Comparison of ENCODE assay signal across 9 cellular contexts in the genomic region with DNA sequence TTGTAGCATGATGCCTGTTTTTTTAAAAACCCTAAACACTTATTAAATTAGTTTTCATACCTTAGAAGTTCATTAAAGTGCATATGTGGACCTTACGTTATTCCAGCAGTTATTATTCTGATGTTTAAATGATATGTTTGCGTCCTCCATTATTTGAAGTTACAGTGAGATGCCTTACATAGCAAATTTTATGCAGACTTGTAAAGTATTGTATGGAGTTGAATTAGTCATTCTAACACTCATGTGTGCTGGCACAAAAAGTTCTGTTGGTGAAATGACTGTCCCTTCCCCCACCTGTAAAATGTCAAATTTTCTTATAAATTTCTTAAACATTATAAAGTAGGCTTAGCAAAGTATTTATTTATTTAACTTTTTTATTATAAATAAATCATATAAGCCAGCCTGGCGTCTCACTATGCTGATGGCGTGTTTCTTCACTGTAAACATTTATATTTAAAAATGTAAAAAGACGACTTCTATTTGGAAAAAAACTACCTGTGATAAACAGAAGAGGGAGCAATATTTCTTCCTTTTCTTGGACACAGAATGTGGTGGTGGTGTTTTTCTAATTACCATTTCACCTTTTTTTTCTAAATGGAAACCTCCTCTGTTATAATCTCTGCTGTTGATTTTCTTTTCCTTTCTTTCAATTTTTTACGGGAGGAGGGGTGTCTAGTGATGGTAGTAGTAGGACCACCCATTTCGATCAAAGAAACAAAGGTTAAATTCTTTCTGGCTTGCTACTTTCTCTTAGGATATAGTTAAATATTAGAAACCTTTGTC.
A peak's percentile ranks its signal among the peaks of the same experiment; 100 is the strongest.
DNase-seq lines count a peak whose midpoint lies in the region; ATAC-seq and TF ChIP-seq lines count a peak whose summit lies in the region.
"Had no signal": no experiment of that assay in that cellular context is flagged by ENCODE, and none has a peak within 500 bp of the region (broad histone marks: within the 10 kb centered on the region; RNA-seq: fewer than 3 reads in every experiment).

No MANE protein-coding gene starts in this region.

- H3K4me1 ChIP-seq in left ventricle myocardium inferior = no peaks in the 10 kb centered on the region

- H3K4me3 Mint-ChIP-seq in type B pancreatic cell = peak overlapping the region; percentile 67
- no peak overlapping the region for H3K4me3 Mint-ChIP-seq in activated T-helper 2 cell treated with anti-CD3 and anti-CD28 coated beads, Interferon-gamma antibody, Interleukin-2, Interleukin-4, amounts not matched to agents 10 μg/mL and 5 μg/mL and 100 μg/mL, durations not matched to agents 14 hours and 24 hours and 36 hours (ENCODE audit: low read depth)

- no peaks in the 10 kb centered on the region for H3K36me3 ChIP-seq in left ventricle myocardium inferior

- POLR2A ChIA-PET in RWPE1 (lab: Yijun Ruan, JAX; ENCODE audit: low non-redundant PET) = no interaction called here

- H3K4me3 ChIP-seq in left ventricle myocardium inferior (no peak overlapping the region), fibroblast of pulmonary artery (replicated peaks; ENCODE audit: low read depth, low read length) (no peak overlapping the region)

- H3K9me3 Mint-ChIP-seq in type B pancreatic cell = no peaks in the 10 kb centered on the region
- no peaks in the 10 kb centered on the region for H3K9me3 Mint-ChIP-seq in activated T-helper 2 cell treated with anti-CD3 and anti-CD28 coated beads, Interferon-gamma antibody, Interleukin-2, Interleukin-4, amounts not matched to agents 10 μg/mL and 5 μg/mL and 100 μg/mL, durations not matched to agents 14 hours and 24 hours and 36 hours

- peak; percentile 35 for TF ChIP-seq CTCF in left ventricle myocardium inferior (IDR thresholded peaks at IDR 0.05; ENCODE audit: borderline replicate concordance)
- no peak for TF ChIP-seq CTCF in RWPE1 (conservative IDR thresholded peaks at IDR 0.05; ENCODE audit: low read depth)
- TF ChIP-seq CTCF in fibroblast of pulmonary artery (IDR thresholded peaks at IDR 0.05; ENCODE audit: low read length, missing control alignments) = peak; percentile 48
- TF ChIP-seq CTCF in type B pancreatic cell (conservative IDR thresholded peaks at IDR 0.05) = peak; percentile 80

- H3K27ac Mint-ChIP-seq in type B pancreatic cell = peak overlapping the region; percentile 37
- H3K27ac Mint-ChIP-seq in activated T-helper 2 cell treated with anti-CD3 and anti-CD28 coated beads, Interferon-gamma antibody, Interleukin-2, Interleukin-4, amounts not matched to agents 10 μg/mL and 5 μg/mL and 100 μg/mL, durations not matched to agents 14 hours and 24 hours and 36 hours = no peak overlapping the region

- no peaks in the 10 kb centered on the region for H3K9me3 ChIP-seq in left ventricle myocardium inferior (replicated peaks)

- DNase-seq in left ventricle myocardium inferior = no peak
- DNase-seq in cardiac septum (ENCODE audit: low spot score) = no peak
- peak; percentile 8 for DNase-seq in RWPE1 (ENCODE audit: low spot score)
- DNase-seq in fibroblast of pulmonary artery (ENCODE audit: low read depth) = peak; percentile 29
- DNase-seq in type B pancreatic cell (ENCODE audit: extremely low spot score, unreplicated experiment) = no peak
- no peak for DNase-seq in activated T-helper 2 cell treated with anti-CD3 and anti-CD28 coated beads, Interferon-gamma antibody, Interleukin-2, Interleukin-4, amounts not matched to agents 10 μg/mL and 5 μg/mL and 100 μg/mL, durations not matched to agents 14 hours and 24 hours and 36 hours (ENCODE audit: low spot score)
- DNase-seq in NCI-H1105 treated with DMSO at 0.1 percent for 48 hours (lab: John Stamatoyannopoulos, UW) = no peak
- DNase-seq: NCI-H2081 had no signal

- ATAC-seq in GM21360 (IDR thresholded peaks at IDR 0.05; ENCODE audit: unreplicated experiment) = no peak

- CTCF ChIA-PET in RWPE1 (lab: Yijun Ruan, JAX) = interaction anchor here (0.7 to 0.8 kb wide), 4 partner anchors 11 to 673 kb away, joined by 3 to 6 read pairs (median 4); no protein-coding TSS in a partner anchor

- H3K27ac ChIP-seq in left ventricle myocardium inferior (replicated peaks) (no peak overlapping the region), RWPE1 (no peak overlapping the region)

- intact Hi-C loops in left ventricle myocardium inferior (cut with micrococcal nuclease) (no loop called here), cardiac septum (cut with DNase I) (no loop called here)
- intact Hi-C loops in activated T-helper 2 cell treated with anti-CD3 and anti-CD28 coated beads, Interferon-gamma antibody, Interleukin-2, Interleukin-4, amounts not matched to agents 10 μg/mL and 5 μg/mL and 100 μg/mL, durations not matched to agents 14 hours and 24 hours and 36 hours (cut with micrococcal nuclease) = no loop called here

- H3K27me3 Mint-ChIP-seq in type B pancreatic cell = no peaks in the 10 kb centered on the region
- no peaks in the 10 kb centered on the region for H3K27me3 Mint-ChIP-seq in activated T-helper 2 cell treated with anti-CD3 and anti-CD28 coated beads, Interferon-gamma antibody, Interleukin-2, Interleukin-4, amounts not matched to agents 10 μg/mL and 5 μg/mL and 100 μg/mL, durations not matched to agents 14 hours and 24 hours and 36 hours (ENCODE audit: low read depth)

- H3K27me3 ChIP-seq in left ventricle myocardium inferior (ENCODE audit: low read depth) = no peaks in the 10 kb centered on the region

- peaks cover 3% of the 10 kb centered on the region for H3K36me3 Mint-ChIP-seq in type B pancreatic cell
- H3K36me3 Mint-ChIP-seq in activated T-helper 2 cell treated with anti-CD3 and anti-CD28 coated beads, Interferon-gamma antibody, Interleukin-2, Interleukin-4, amounts not matched to agents 10 μg/mL and 5 μg/mL and 100 μg/mL, durations not matched to agents 14 hours and 24 hours and 36 hours (ENCODE audit: low read depth) = no peaks in the 10 kb centered on the region

- peaks cover 28% of the 10 kb centered on the region for H3K4me1 Mint-ChIP-seq in type B pancreatic cell (ENCODE audit: unreplicated experiment)
- no peaks in the 10 kb centered on the region for H3K4me1 Mint-ChIP-seq in activated T-helper 2 cell treated with anti-CD3 and anti-CD28 coated beads, Interferon-gamma antibody, Interleukin-2, Interleukin-4, amounts not matched to agents 10 μg/mL and 5 μg/mL and 100 μg/mL, durations not matched to agents 14 hours and 24 hours and 36 hours (ENCODE audit: low read depth)

Comparison
In these comparisons a context has a peak if more than half of its experiments do, and no peak if none do; other contexts are left out.
1. DNase-seq: peak in RWPE1 (single experiment) and fibroblast of pulmonary artery (single experiment); none in left ventricle myocardium inferior (single experiment), cardiac septum (single experiment), type B pancreatic cell (single experiment), activated T-helper 2 cell treated with anti-CD3 and anti-CD28 coated beads, Interferon-gamma antibody, Interleukin-2, Interleukin-4, amounts not matched to agents 10 μg/mL and 5 μg/mL and 100 μg/mL, durations not matched to agents 14 hours and 24 hours and 36 hours (single experiment) and NCI-H1105 treated with DMSO at 0.1 percent for 48 hours (single experiment).